Comparison of ENCODE assay signal across 8 cellular contexts in genomic region chr12:114682101-114682919, GRCh38. TPM values are rescaled to one million over a fixed set of nuclear protein-coding genes. Genes with fewer than 3 reads are reported as not detected.
DNase-seq lines count a peak whose midpoint lies in the region; ATAC-seq and TF ChIP-seq lines count a peak whose summit lies in the region.

No MANE protein-coding gene starts in this region.

- H3K27me3 ChIP-seq in AG04450 (ENCODE audit: control insufficient read depth, insufficient read depth, low read length) (no peaks in the 10 kb centered on the region), HUES6 (ENCODE audit: control insufficient read depth, insufficient read depth, low read length) (peaks cover 93% of the 10 kb centered on the region)

- peaks cover 79 to 100% of the 10 kb centered on the region in 2 donors for H3K27me3 Mint-ChIP-seq in effector memory CD8-positive, alpha-beta T cell
- H3K27me3 Mint-ChIP-seq in naive thymus-derived CD8-positive, alpha-beta T cell: peaks cover 47 to 99% (median 84%) of the 10 kb centered on the region in 5 donors
- peaks cover 81% of the 10 kb centered on the region for H3K27me3 Mint-ChIP-seq in activated CD8-positive, alpha-beta memory T cell treated with anti-CD3 and anti-CD28 coated beads, Interleukin-2, amount 10 ng/mL, durations not matched to agents 7 days and 5 days

- H3K4me3 ChIP-seq in AG04450 (ENCODE audit: low read depth, low read length) (peak overlapping the region; percentile 96), HUES6 (ENCODE audit: low read depth, low read length) (peak overlapping the region; percentile 69)

- H3K36me3 Mint-ChIP-seq in effector memory CD8-positive, alpha-beta T cell (ENCODE audit: insufficient read depth): no peaks in the 10 kb centered on the region
- H3K36me3 Mint-ChIP-seq in naive thymus-derived CD8-positive, alpha-beta T cell: peaks cover 2 to 11% (median 10%) of the 10 kb centered on the region in 3 donors
- peaks cover 6% of the 10 kb centered on the region for H3K36me3 Mint-ChIP-seq in activated CD8-positive, alpha-beta memory T cell treated with anti-CD3 and anti-CD28 coated beads, Interleukin-2, amount 10 ng/mL, durations not matched to agents 7 days and 5 days

- peak overlapping the region; percentile 98 for H3K27ac ChIP-seq in AG04450 (ENCODE audit: low read depth, low read length)
- no peak overlapping the region; the same call in 1 of the 2 replicates for H3K27ac ChIP-seq in HUES6 (ENCODE audit: low read depth, low read length)

- peaks cover 65% of the 10 kb centered on the region for H3K4me1 ChIP-seq in HUES6 (ENCODE audit: control insufficient read depth, insufficient read depth, low read length)

- ATAC-seq in effector memory CD8-positive, alpha-beta T cell (replicated peaks): no peak
- ATAC-seq in naive thymus-derived CD8-positive, alpha-beta T cell: no peak
- no peak for ATAC-seq in GM21737 (IDR thresholded peaks at IDR 0.05; ENCODE audit: unreplicated experiment)
- ATAC-seq in activated CD8-positive, alpha-beta memory T cell treated with anti-CD3 and anti-CD28 coated beads, Interleukin-2, amount 10 ng/mL, durations not matched to agents 7 days and 5 days: no peak

- H3K4me1 Mint-ChIP-seq in effector memory CD8-positive, alpha-beta T cell (ENCODE audit: low read depth in 2 of 2): peaks cover 9 to 19% of the 10 kb centered on the region in 2 donors
- peaks cover 19 to 54% (median 33%) of the 10 kb centered on the region in 4 donors for H3K4me1 Mint-ChIP-seq in naive thymus-derived CD8-positive, alpha-beta T cell
- H3K4me1 Mint-ChIP-seq in activated CD8-positive, alpha-beta memory T cell treated with anti-CD3 and anti-CD28 coated beads, Interleukin-2, amount 10 ng/mL, durations not matched to agents 7 days and 5 days: peaks cover 14% of the 10 kb centered on the region

- H3K9ac ChIP-seq in HUES6 (ENCODE audit: low read length): peak overlapping the region; percentile 83

- H3K9me3 ChIP-seq in AG04450 (ENCODE audit: control insufficient read depth, insufficient read depth, low read length) (no peaks in the 10 kb centered on the region; the same call in 1 of the 2 replicates), HUES6 (ENCODE audit: control insufficient read depth, insufficient read depth, low read depth, low read length) (no peaks in the 10 kb centered on the region)

- peak overlapping the region; percentile 76 to 80 for H3K4me3 Mint-ChIP-seq in effector memory CD8-positive, alpha-beta T cell
- peak overlapping the region; percentile 33 to 95 (median 86) for H3K4me3 Mint-ChIP-seq in naive thymus-derived CD8-positive, alpha-beta T cell
- H3K4me3 Mint-ChIP-seq in activated CD8-positive, alpha-beta memory T cell treated with anti-CD3 and anti-CD28 coated beads, Interleukin-2, amount 10 ng/mL, durations not matched to agents 7 days and 5 days: no peak overlapping the region

- POLR2A ChIA-PET in AG04450 (lab: Yijun Ruan, JAX): interaction anchor here (2.3 to 4.8 kb wide), 4 partner anchors 10 to 131 kb away, joined by 7 to 138 read pairs (median 19); no protein-coding TSS in a partner anchor
- POLR2A ChIA-PET in naive thymus-derived CD8-positive, alpha-beta T cell (lab: Charles Lee): no interaction called here

- TF ChIP-seq CTCF in AG04450 (IDR thresholded peaks at IDR 0.05; ENCODE audit: low read depth, low read length): no peak

- no peak for DNase-seq in AG04450 (ENCODE audit: low read depth, low spot score)
- DNase-seq in effector memory CD8-positive, alpha-beta T cell: no peak
- no peak for DNase-seq in naive thymus-derived CD8-positive, alpha-beta T cell
- no peak for DNase-seq in NCI-H1436 (lab: John Stamatoyannopoulos, UW)
- no peak for DNase-seq in activated CD8-positive, alpha-beta memory T cell treated with anti-CD3 and anti-CD28 coated beads, Interleukin-2, amount 10 ng/mL, durations not matched to agents 7 days and 5 days
- DNase-seq in hippocampal formation (lab: John Stamatoyannopoulos, UW): no peak

- H3K36me3 ChIP-seq in HUES6 (ENCODE audit: control insufficient read depth, insufficient read depth, low read length): no peaks in the 10 kb centered on the region; the same call in 1 of the 2 replicates

- H3K27ac Mint-ChIP-seq in effector memory CD8-positive, alpha-beta T cell: no peak overlapping the region
- H3K27ac Mint-ChIP-seq in naive thymus-derived CD8-positive, alpha-beta T cell: no peak overlapping the region
- no peak overlapping the region for H3K27ac Mint-ChIP-seq in activated CD8-positive, alpha-beta memory T cell treated with anti-CD3 and anti-CD28 coated beads, Interleukin-2, amount 10 ng/mL, durations not matched to agents 7 days and 5 days

- CTCF ChIA-PET in AG04450 (lab: Charles Lee): interaction anchor here (0.7 kb wide), 1 partner anchor 691 kb away, joined by 3 read pairs; no protein-coding TSS in a partner anchor
- CTCF ChIA-PET in activated CD8-positive, alpha-beta memory T cell treated with anti-CD3 and anti-CD28 coated beads, Interleukin-2, amount 10 ng/mL, durations not matched to agents 7 days and 5 days (lab: Charles Lee): no interaction called here

- no peaks in the 10 kb centered on the region for H3K9me3 Mint-ChIP-seq in effector memory CD8-positive, alpha-beta T cell
- H3K9me3 Mint-ChIP-seq in naive thymus-derived CD8-positive, alpha-beta T cell: peaks cover 0 to 39% (median 17%) of the 10 kb centered on the region in 9 donors
- no peaks in the 10 kb centered on the region for H3K9me3 Mint-ChIP-seq in activated CD8-positive, alpha-beta memory T cell treated with anti-CD3 and anti-CD28 coated beads, Interleukin-2, amount 10 ng/mL, durations not matched to agents 7 days and 5 days (ENCODE audit: low read depth)

RNA-seq across cellular contexts. Expression of gene TBX3, which starts 1.7 kb away (rescaled TPM):
- 42.2 and 54.8 TPM in 2 replicates for polyA plus RNA-seq in AG04450 (2011; rRNA removed)
- polyA minus RNA-seq in AG04450 (2011; rRNA and poly(A)+ RNA removed): 73.0 and 74.6 TPM in 2 replicates
- total RNA-seq in naive thymus-derived CD8-positive, alpha-beta T cell: not detected
- not detected for polyA plus RNA-seq in naive thymus-derived CD8-positive, alpha-beta T cell
- total RNA-seq in activated CD8-positive, alpha-beta memory T cell treated with anti-CD3 and anti-CD28 coated beads, Interleukin-2, amount 10 ng/mL, durations not matched to agents 7 days and 5 days: not detected
